In the genomic region with DNA sequence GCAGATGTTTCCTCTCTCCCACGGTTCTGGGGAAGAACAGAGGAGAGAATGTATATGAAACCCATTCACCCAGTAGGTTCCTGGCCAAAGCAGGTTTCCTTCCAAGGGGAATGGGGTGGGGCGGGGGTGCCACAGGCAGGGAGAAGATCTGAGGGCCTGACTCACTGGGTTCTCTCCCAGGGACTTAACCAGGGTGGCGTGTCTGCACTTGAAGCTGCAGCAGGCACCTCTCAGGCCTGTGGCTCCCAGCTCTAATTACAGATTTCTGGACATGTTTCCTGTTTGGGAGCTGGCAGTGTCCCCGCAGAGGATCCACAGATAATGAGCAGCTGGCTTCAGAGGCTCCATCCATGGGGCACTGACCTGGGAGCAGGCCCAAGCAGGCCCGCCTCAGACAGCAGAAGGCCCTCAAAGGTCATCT, we compare ENCODE assay signal across 13 cellular contexts. TPM values are rescaled to one million over a fixed set of nuclear protein-coding genes. Genes with fewer than 3 reads are reported as not detected.
DNase-seq lines count a peak whose midpoint lies in the region; ATAC-seq and TF ChIP-seq lines count a peak whose summit lies in the region.
"Had no signal": no experiment of that assay in that cellular context is flagged by ENCODE, and none has a peak within 500 bp of the region (broad histone marks: within the 10 kb centered on the region; RNA-seq: fewer than 3 reads in every experiment).

No MANE protein-coding gene starts in this region.

- no peaks in the 10 kb centered on the region for H3K9me3 Mint-ChIP-seq in osteocyte (ENCODE audit: unreplicated experiment)
- peaks cover 0 to 2% of the 10 kb centered on the region in 2 donors for H3K9me3 Mint-ChIP-seq in effector memory CD8-positive, alpha-beta T cell
- H3K9me3 Mint-ChIP-seq: activated T-helper 1 cell treated with anti-CD3 and anti-CD28 coated beads, Interleukin-12 subunit alpha, Interleukin-12 subunit beta, Interleukin-2, Interleukin-4 antibody, amounts not matched to agents 30 ng/mL and 10 ng/mL and 1 ng/mL, durations not matched to agents 14 hours and 24 hours and 36 hours had no signal

- H3K27ac Mint-ChIP-seq in osteocyte (ENCODE audit: unreplicated experiment) = no peak overlapping the region
- no peak overlapping the region for H3K27ac Mint-ChIP-seq in effector memory CD8-positive, alpha-beta T cell

- intact Hi-C loops in posterior vena cava (cut with DNase I) = no loop called here

- H3K4me3 Mint-ChIP-seq in osteocyte (ENCODE audit: unreplicated experiment) = no peak overlapping the region
- no peak overlapping the region for H3K4me3 Mint-ChIP-seq in effector memory CD8-positive, alpha-beta T cell
- H3K4me3 Mint-ChIP-seq: activated T-helper 1 cell treated with anti-CD3 and anti-CD28 coated beads, Interleukin-12 subunit alpha, Interleukin-12 subunit beta, Interleukin-2, Interleukin-4 antibody, amounts not matched to agents 30 ng/mL and 10 ng/mL and 1 ng/mL, durations not matched to agents 14 hours and 24 hours and 36 hours; central memory CD8-positive, alpha-beta T cell had no signal

- ATAC-seq in GM19463 (IDR thresholded peaks at IDR 0.05; ENCODE audit: unreplicated experiment) = no peak
- no peak for ATAC-seq in effector memory CD8-positive, alpha-beta T cell (replicated peaks)
- ATAC-seq: left colon had no signal

- peak overlapping the region; percentile 39 for H3K27ac ChIP-seq in epithelial cell of prostate
- H3K27ac ChIP-seq: ovary had no signal

- TF ChIP-seq CTCF in osteocyte (IDR thresholded peaks at IDR 0.05) = no peak

- H3K36me3 Mint-ChIP-seq in osteocyte (ENCODE audit: unreplicated experiment) = no peaks in the 10 kb centered on the region
- H3K36me3 Mint-ChIP-seq in effector memory CD8-positive, alpha-beta T cell (ENCODE audit: insufficient read depth) = no peaks in the 10 kb centered on the region

- no peaks in the 10 kb centered on the region for H3K27me3 Mint-ChIP-seq in osteocyte (ENCODE audit: unreplicated experiment)
- peaks cover 6 to 9% of the 10 kb centered on the region in 2 donors for H3K27me3 Mint-ChIP-seq in effector memory CD8-positive, alpha-beta T cell

- peaks cover 4% of the 10 kb centered on the region for H3K4me1 Mint-ChIP-seq in osteocyte (ENCODE audit: unreplicated experiment)
- peaks cover 4 to 8% of the 10 kb centered on the region in 2 donors for H3K4me1 Mint-ChIP-seq in effector memory CD8-positive, alpha-beta T cell (ENCODE audit: low read depth in 2 of 2)
- H3K4me1 Mint-ChIP-seq: central memory CD8-positive, alpha-beta T cell had no signal

- DNase-seq in Daoy (ENCODE audit: low read depth) (peak; percentile 38), NCI-H446 treated with DMSO at 0.1 percent for 48 hours (lab: John Stamatoyannopoulos, UW) (peak; percentile 27), epithelial cell of prostate (ENCODE audit: low read depth, low spot score) (peak; percentile 75), posterior vena cava (ENCODE audit: low spot score) (peak; percentile 65), HuH-7 (ENCODE audit: low spot score) (no peak), osteocyte (ENCODE audit: extremely low spot score, unreplicated experiment) (no peak)
- DNase-seq in effector memory CD8-positive, alpha-beta T cell = no peak
- DNase-seq: NCI-H1694 had no signal

RNA-seq across cellular contexts. Expression of a gene that starts 50.2 kb away (rescaled TPM):
- 13.9 TPM in 2 replicates for total RNA-seq in Daoy (2014; rRNA removed; shearing (Covaris generic))
- total RNA-seq in posterior vena cava (10 to 100 TPM; 61.5 to 62.6 TPM), osteocyte (90.5 and 96.0 TPM in 2 replicates)

Comparison
In these comparisons a context has a peak if more than half of its experiments do, and no peak if none do; other contexts are left out.
1. DNase-seq: peak in Daoy (single experiment), NCI-H446 treated with DMSO at 0.1 percent for 48 hours (single experiment), epithelial cell of prostate (single experiment) and posterior vena cava (single experiment); none in HuH-7 (single experiment), osteocyte (single experiment) and effector memory CD8-positive, alpha-beta T cell (0 of 3).